Comparison of ENCODE assay signal across 10 cellular contexts in genomic region chr13:40517486-40518311, GRCh38.
A peak's percentile ranks its signal among the peaks of the same experiment; 100 is the strongest.
DNase-seq lines count a peak whose midpoint lies in the region; ATAC-seq and TF ChIP-seq lines count a peak whose summit lies in the region.
"Had no signal": no experiment of that assay in that cellular context is flagged by ENCODE, and none has a peak within 500 bp of the region (broad histone marks: within the 10 kb centered on the region; RNA-seq: fewer than 3 reads in every experiment).

No MANE protein-coding gene starts in this region.

- H3K27me3 ChIP-seq in SK-N-SH (ENCODE audit: insufficient read depth) = no peaks in the 10 kb centered on the region

- peak; percentile 61 for ATAC-seq in HG03025 (IDR thresholded peaks at IDR 0.05; ENCODE audit: low FRiP score, unreplicated experiment)

- no peak overlapping the region for H3K4me2 ChIP-seq in SK-N-SH

- no peaks in the 10 kb centered on the region for H3K27me3 Mint-ChIP-seq in activated naive CD8-positive, alpha-beta T cell

- TF ChIP-seq EP300 in SK-N-SH (IDR thresholded peaks at IDR 0.05; ENCODE audit: borderline replicate concordance in 1 of 2, low read depth in 1 of 2, low read length in 1 of 2) = no peak

- H3F3A ChIP-seq in SK-N-SH (replicated peaks; ENCODE audit: insufficient read depth) = peaks cover 5% of the 10 kb centered on the region

- no peaks in the 10 kb centered on the region for H3K9me2 ChIP-seq in SK-N-SH

- H3K9me3 Mint-ChIP-seq in activated naive CD8-positive, alpha-beta T cell (ENCODE audit: low read depth) = no peaks in the 10 kb centered on the region

- peak overlapping the region; percentile 96 for H3K27ac Mint-ChIP-seq in activated naive CD8-positive, alpha-beta T cell

- H3K36me3 ChIP-seq in SK-N-SH (replicated peaks in 1 of 2; ENCODE audit: control insufficient read depth in 1 of 2, insufficient read depth in 2 of 2, low read length in 1 of 2) = no peaks in the 10 kb centered on the region

- no peak for TF ChIP-seq RAD21 in SK-N-SH (IDR thresholded peaks at IDR 0.05; ENCODE audit: low read length)

- TF ChIP-seq CTCF in GM12864 (IDR thresholded peaks at IDR 0.05; ENCODE audit: low read depth, low read length, missing control alignments) = no peak
- no peak for TF ChIP-seq CTCF in SK-N-SH (IDR thresholded peaks at IDR 0.05)

- H3K4me3 ChIP-seq in GM12864 (ENCODE audit: low read depth, low read length) = no peak overlapping the region
- no peak overlapping the region for H3K4me3 ChIP-seq in SK-N-SH (ENCODE audit: low read depth in 2 of 2, low read length in 1 of 2)

- peaks cover 4% of the 10 kb centered on the region for H3K36me3 Mint-ChIP-seq in activated naive CD8-positive, alpha-beta T cell

- no peaks in the 10 kb centered on the region for H4K20me1 ChIP-seq in SK-N-SH (ENCODE audit: insufficient read depth)

- CTCF ChIA-PET in SK-N-SH (lab: Yijun Ruan, JAX) = no interaction called here

- H2AFZ ChIP-seq in SK-N-SH (ENCODE audit: low read depth) = no peak overlapping the region

- no peak overlapping the region for H3K27ac ChIP-seq in SK-N-SH (ENCODE audit: low read depth in 2 of 2, low read length in 1 of 2)

- POLR2A ChIA-PET in SK-N-SH (lab: Yijun Ruan, JAX) = no interaction called here

- H3K4me3 Mint-ChIP-seq in activated naive CD8-positive, alpha-beta T cell = peak overlapping the region; percentile 72

- DNase-seq in GM12864 (ENCODE audit: low read depth) (peak; percentile 57), GM19240 (ENCODE audit: insufficient read length, low spot score) (peak; percentile 23), SK-N-SH (no peak), amygdala (lab: John Stamatoyannopoulos, UW) (no peak), SW 1271 (lab: John Stamatoyannopoulos, UW) (no peak), CD1c-positive myeloid dendritic cell (ENCODE audit: extremely low spot score) (no peak)
- DNase-seq: DMS79 treated with DMSO at 0.1 percent for 48 hours, Karpas-422 had no signal

- 70% methylated on average over 6 of the region's 6 CpGs for WGBS in SK-N-SH (ENCODE audit: low lambda C conversion rate)

- no peaks in the 10 kb centered on the region for H3K79me2 ChIP-seq in SK-N-SH (ENCODE audit: insufficient read depth)

- H3K9ac ChIP-seq in SK-N-SH = no peak overlapping the region

- H3K4me1 Mint-ChIP-seq in activated naive CD8-positive, alpha-beta T cell (ENCODE audit: low read depth) = peaks cover 79% of the 10 kb centered on the region

- peaks cover 0 to 3% of the 10 kb centered on the region in 2 experiments; a peak in 1 of 4 replicates for H3K4me1 ChIP-seq in SK-N-SH (ENCODE audit: control insufficient read depth in 1 of 2, insufficient read depth in 2 of 2, low read depth in 1 of 2, low read length in 1 of 2)

- H3K9me3 ChIP-seq in SK-N-SH = no peaks in the 10 kb centered on the region

TF ChIP-seq in SK-N-SH, 30 proteins besides CTCF, POLR2A, EP300 and RAD21:
- TF ChIP-seq MXI1 (IDR thresholded peaks at IDR 0.05; ENCODE audit: low read depth, low read length) = no peak
- no peak for TF ChIP-seq TCF12 (IDR thresholded peaks at IDR 0.05)
- no peak for TF ChIP-seq TEAD4 (IDR thresholded peaks at IDR 0.05; ENCODE audit: borderline replicate concordance, insufficient read depth)
- no peak for TF ChIP-seq RCOR1 (IDR thresholded peaks at IDR 0.05; ENCODE audit: low read length)
- no peak for TF ChIP-seq FOXJ3 (CRISPR knock-in tag; IDR thresholded peaks at IDR 0.05)
- no peak for TF ChIP-seq SIN3A (IDR thresholded peaks at IDR 0.05; ENCODE audit: borderline replicate concordance, low read depth, low read length)
- no peak for TF ChIP-seq NFIC (IDR thresholded peaks at IDR 0.05; ENCODE audit: borderline replicate concordance)
- TF ChIP-seq FOXM1 (IDR thresholded peaks at IDR 0.05; ENCODE audit: low read depth) = no peak
- no peak for TF ChIP-seq NRF1 (IDR thresholded peaks at IDR 0.05; ENCODE audit: low read depth, low read length)
- no peak for TF ChIP-seq TAF1 (IDR thresholded peaks at IDR 0.05; ENCODE audit: borderline replicate concordance, low read depth, low read length)
- TF ChIP-seq FOSL2 (IDR thresholded peaks at IDR 0.05; ENCODE audit: borderline replicate concordance, low read depth) = no peak
- TF ChIP-seq JUND (IDR thresholded peaks at IDR 0.05) = no peak

Comparison
In these comparisons a context has a peak if more than half of its experiments do, and no peak if none do; other contexts are left out.
1. DNase-seq: peak in GM12864 (single experiment) and GM19240 (single experiment); none in SK-N-SH (single experiment), amygdala (0 of 56), SW 1271 (0 of 2) and CD1c-positive myeloid dendritic cell (single experiment).